In genomic region chr10:68628576-68629127, GRCh38 we compare ENCODE assay signal across 13 cellular contexts.
A peak's percentile ranks its signal among the peaks of the same experiment; 100 is the strongest.
DNase-seq lines count a peak whose midpoint lies in the region; ATAC-seq and TF ChIP-seq lines count a peak whose summit lies in the region.
"Had no signal": no experiment of that assay in that cellular context is flagged by ENCODE, and none has a peak within 500 bp of the region (broad histone marks: within the 10 kb centered on the region; RNA-seq: fewer than 3 reads in every experiment).

No MANE protein-coding gene starts in this region.

- H3K27me3 Mint-ChIP-seq in central memory CD8-positive, alpha-beta T cell = no peaks in the 10 kb centered on the region
- H3K27me3 Mint-ChIP-seq: activated CD8-positive, alpha-beta memory T cell treated with anti-CD3 and anti-CD28 coated beads, Interleukin-2, amount 10 ng/mL, durations not matched to agents 7 days and 5 days had no signal

- H3K27ac ChIP-seq in coronary artery = no peak overlapping the region
- H3K27ac ChIP-seq: C4-2B had no signal

- no peak for TF ChIP-seq CTCF in coronary artery (IDR thresholded peaks at IDR 0.05)

- H3K36me3 Mint-ChIP-seq in central memory CD8-positive, alpha-beta T cell (ENCODE audit: insufficient read depth) = peaks cover 2% of the 10 kb centered on the region

- peaks cover 26% of the 10 kb centered on the region for H3K4me1 Mint-ChIP-seq in central memory CD8-positive, alpha-beta T cell

- H3K4me3 ChIP-seq in coronary artery = no peak overlapping the region

- peak; percentile 56 for DNase-seq in A172 (ENCODE audit: low spot score)
- DNase-seq in DMS79 treated with DMSO at 0.1 percent for 48 hours (lab: John Stamatoyannopoulos, UW) = peak; percentile 63
- DNase-seq in NCI-H69 (lab: John Stamatoyannopoulos, UW) = peak; percentile 18
- no peak for DNase-seq in central memory CD8-positive, alpha-beta T cell (ENCODE audit: low spot score in 2 of 2)
- no peak for DNase-seq in coronary artery (ENCODE audit: low spot score)
- DNase-seq in hippocampal formation (lab: John Stamatoyannopoulos, UW) = no peak
- no peak for DNase-seq in HuH-7.5 (ENCODE audit: low spot score)
- no peak for DNase-seq in retina
- DNase-seq: activated CD8-positive, alpha-beta memory T cell treated with anti-CD3 and anti-CD28 coated beads, Interleukin-2, amount 10 ng/mL, durations not matched to agents 7 days and 5 days; Kasumi-1; stimulated activated CD8-positive, alpha-beta memory T cell treated with anti-CD3 and anti-CD28 coated beads, Interleukin-4, amount 100 ng/mL, for 48 hours had no signal

- H3K9me3 Mint-ChIP-seq in central memory CD8-positive, alpha-beta T cell = no peaks in the 10 kb centered on the region
- H3K9me3 Mint-ChIP-seq: T-helper 2 cell treated with Interferon-gamma antibody and Interleukin-4, amounts not matched to agents 5 μg/mL and 100 μg/mL, for 36 hours had no signal

- ATAC-seq in central memory CD8-positive, alpha-beta T cell (replicated peaks; ENCODE audit: extremely low read depth, poor library complexity, severe bottlenecking) = no peak
- ATAC-seq: activated CD8-positive, alpha-beta memory T cell treated with anti-CD3 and anti-CD28 coated beads, Interleukin-2, amount 10 ng/mL, durations not matched to agents 7 days and 5 days had no signal

- H3K27ac Mint-ChIP-seq in central memory CD8-positive, alpha-beta T cell (ENCODE audit: low read depth) = no peak overlapping the region
- H3K27ac Mint-ChIP-seq: activated CD8-positive, alpha-beta memory T cell treated with anti-CD3 and anti-CD28 coated beads, Interleukin-2, amount 10 ng/mL, durations not matched to agents 7 days and 5 days; T-helper 2 cell treated with Interferon-gamma antibody and Interleukin-4, amounts not matched to agents 5 μg/mL and 100 μg/mL, for 36 hours had no signal

- peak overlapping the region; percentile 33 for H3K4me3 Mint-ChIP-seq in central memory CD8-positive, alpha-beta T cell
- H3K4me3 Mint-ChIP-seq: activated CD8-positive, alpha-beta memory T cell treated with anti-CD3 and anti-CD28 coated beads, Interleukin-2, amount 10 ng/mL, durations not matched to agents 7 days and 5 days; T-helper 2 cell treated with Interferon-gamma antibody and Interleukin-4, amounts not matched to agents 5 μg/mL and 100 μg/mL, for 36 hours had no signal

Comparison
In these comparisons a context has a peak if more than half of its experiments do, and no peak if none do; other contexts are left out.
1. DNase-seq: peak in A172 (single experiment), DMS79 treated with DMSO at 0.1 percent for 48 hours (single experiment) and NCI-H69 (single experiment); none in central memory CD8-positive, alpha-beta T cell (0 of 2), coronary artery (single experiment), hippocampal formation (0 of 2), HuH-7.5 (single experiment) and retina (single experiment).